ENCODE assay signal across 1 cellular context in the genomic region with DNA sequence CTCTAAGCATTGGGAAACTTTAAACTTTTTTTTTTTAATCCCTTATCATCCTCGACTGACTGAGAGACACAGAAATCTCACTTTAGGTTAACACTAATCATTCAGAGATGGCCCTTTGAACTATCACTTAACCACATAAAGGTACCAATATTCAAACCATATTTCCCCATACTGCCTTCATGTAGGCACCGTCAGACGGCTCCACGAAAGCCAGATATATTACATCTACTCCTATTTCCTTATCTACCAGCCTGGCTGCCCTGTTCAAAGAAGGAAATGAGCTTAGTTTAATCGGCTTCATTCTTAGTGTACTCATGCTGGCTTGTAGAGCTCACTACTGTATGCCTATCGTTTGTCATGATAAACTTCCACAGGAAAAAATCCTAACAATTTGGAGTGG.
TF ChIP-seq lines count a peak whose summit lies in the region.

No MANE protein-coding gene starts in this region.

TF ChIP-seq in HepG2, 621 proteins besides CTCF, POLR2A, EP300 and RAD21 (continued from another document):
- TF ChIP-seq CEBPZ (IDR thresholded peaks at IDR 0.05; ENCODE audit: low read length) = no peak
- TF ChIP-seq, protein P1, sequence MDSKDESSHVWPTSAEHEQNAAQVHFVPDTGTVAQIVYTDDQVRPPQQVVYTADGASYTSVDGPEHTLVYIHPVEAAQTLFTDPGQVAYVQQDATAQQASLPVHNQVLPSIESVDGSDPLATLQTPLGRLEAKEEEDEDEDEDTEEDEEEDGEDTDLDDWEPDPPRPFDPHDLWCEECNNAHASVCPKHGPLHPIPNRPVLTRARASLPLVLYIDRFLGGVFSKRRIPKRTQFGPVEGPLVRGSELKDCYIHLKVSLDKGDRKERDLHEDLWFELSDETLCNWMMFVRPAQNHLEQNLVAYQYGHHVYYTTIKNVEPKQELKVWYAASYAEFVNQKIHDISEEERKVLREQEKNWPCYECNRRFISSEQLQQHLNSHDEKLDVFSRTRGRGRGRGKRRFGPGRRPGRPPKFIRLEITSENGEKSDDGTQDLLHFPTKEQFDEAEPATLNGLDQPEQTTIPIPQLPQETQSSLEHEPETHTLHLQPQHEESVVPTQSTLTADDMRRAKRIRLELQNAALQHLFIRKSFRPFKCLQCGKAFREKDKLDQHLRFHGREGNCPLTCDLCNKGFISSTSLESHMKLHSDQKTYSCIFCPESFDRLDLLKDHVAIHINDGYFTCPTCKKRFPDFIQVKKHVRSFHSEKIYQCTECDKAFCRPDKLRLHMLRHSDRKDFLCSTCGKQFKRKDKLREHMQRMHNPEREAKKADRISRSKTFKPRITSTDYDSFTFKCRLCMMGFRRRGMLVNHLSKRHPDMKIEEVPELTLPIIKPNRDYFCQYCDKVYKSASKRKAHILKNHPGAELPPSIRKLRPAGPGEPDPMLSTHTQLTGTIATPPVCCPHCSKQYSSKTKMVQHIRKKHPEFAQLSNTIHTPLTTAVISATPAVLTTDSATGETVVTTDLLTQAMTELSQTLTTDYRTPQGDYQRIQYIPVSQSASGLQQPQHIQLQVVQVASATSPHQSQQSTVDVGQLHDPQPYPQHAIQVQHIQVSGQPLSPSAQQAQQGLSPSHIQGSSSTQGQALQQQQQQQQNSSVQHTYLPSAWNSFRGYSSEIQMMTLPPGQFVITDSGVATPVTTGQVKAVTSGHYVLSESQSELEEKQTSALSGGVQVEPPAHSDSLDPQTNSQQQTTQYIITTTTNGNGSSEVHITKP (CRISPR knock-in tag; IDR thresholded peaks at IDR 0.05; ENCODE audit: low read depth) = no peak
- no peak for TF ChIP-seq ZNF460 (CRISPR knock-in tag; IDR thresholded peaks at IDR 0.05; ENCODE audit: borderline replicate concordance)
- no peak for TF ChIP-seq CHD4 (IDR thresholded peaks at IDR 0.05; ENCODE audit: borderline replicate concordance, low read length)
- no peak for TF ChIP-seq IRF2 (CRISPR knock-in tag; IDR thresholded peaks at IDR 0.05)
- TF ChIP-seq MTF1 (CRISPR knock-in tag; IDR thresholded peaks at IDR 0.05) = no peak
- no peak for TF ChIP-seq ATF1 (CRISPR knock-in tag; IDR thresholded peaks at IDR 0.05)
TF ChIP-seq in HepG2: peak in this region for 0.
